In the genomic region with DNA sequence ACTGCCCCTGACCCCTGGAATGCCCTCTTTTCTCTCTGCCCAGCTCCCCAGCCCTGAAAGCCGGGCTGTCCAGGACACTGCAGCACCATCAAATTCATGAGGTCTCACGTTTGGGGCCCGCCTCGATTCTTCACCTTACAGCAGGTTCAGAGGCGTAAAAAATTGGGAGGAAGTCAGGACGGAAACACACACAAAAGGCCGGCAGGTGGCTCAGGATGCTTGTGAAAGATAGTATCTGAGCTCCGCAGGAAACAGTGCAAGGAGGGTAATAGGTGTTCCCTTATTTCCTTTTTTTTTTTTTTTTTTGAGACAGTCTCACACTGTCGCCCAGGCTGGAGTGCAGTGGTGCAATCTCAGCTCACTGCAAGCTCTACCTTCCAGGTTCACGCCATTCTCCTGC, we compare ENCODE assay signal across 1 cellular context.
TF ChIP-seq lines count a peak whose summit lies in the region.

No MANE protein-coding gene starts in this region.

TF ChIP-seq in H1, 55 proteins besides CTCF, POLR2A, EP300 and RAD21:
- TF ChIP-seq SRF (IDR thresholded peaks at IDR 0.05; ENCODE audit: low read depth, low read length) (no peak), KDM5A (IDR thresholded peaks at IDR 0.05; ENCODE audit: low read length) (no peak), EZH2 (IDR thresholded peaks at IDR 0.05; ENCODE audit: low read depth, low read length, severe bottlenecking) (no peak), CBX8 (IDR thresholded peaks at IDR 0.05; ENCODE audit: borderline replicate concordance, low read depth, low read length) (no peak), RNF2 (IDR thresholded peaks at IDR 0.05; ENCODE audit: borderline replicate concordance, low read depth, low read length, missing control alignments, poor library complexity, severe bottlenecking) (no peak), POLR2AphosphoS5 (IDR thresholded peaks at IDR 0.05; ENCODE audit: low read depth, low read length) (no peak), TAF1 (IDR thresholded peaks at IDR 0.05; ENCODE audit: low read depth, low read length) (no peak), NANOG (IDR thresholded peaks at IDR 0.05; ENCODE audit: insufficient read depth, low read depth, low read length, poor library complexity, severe bottlenecking) (no peak), HDAC6 (IDR thresholded peaks at IDR 0.05; ENCODE audit: low read depth, low read length) (no peak), TAF7 (optimal IDR thresholded peaks at IDR 0.05; ENCODE audit: borderline replicate concordance, low read depth, low read length) (no peak), SP4 (IDR thresholded peaks at IDR 0.05; ENCODE audit: low read length) (no peak), EGR1 (IDR thresholded peaks at IDR 0.05; ENCODE audit: borderline replicate concordance, low read depth, low read length) (no peak), JUN (IDR thresholded peaks at IDR 0.05; ENCODE audit: low read depth, low read length) (no peak), CBX5 (IDR thresholded peaks at IDR 0.05; ENCODE audit: low read depth, low read length) (no peak), SIRT6 (IDR thresholded peaks at IDR 0.05; ENCODE audit: low read length) (no peak), CREB1 (IDR thresholded peaks at IDR 0.05) (no peak)
